ENCODE assay signal across 20 cellular contexts in genomic region chr1:90381598-90381997, GRCh38.
"Had no signal": no experiment of that assay in that cellular context is flagged by ENCODE, and none has a peak within 500 bp of the region (broad histone marks: within the 10 kb centered on the region; RNA-seq: fewer than 3 reads in every experiment).

No MANE protein-coding gene starts in this region.

- H3K27me3 Mint-ChIP-seq: T-cell had no signal

- H3K9me3 Mint-ChIP-seq: T-cell had no signal

- ATAC-seq: HepG2, Panc1, PC-3, T-cell had no signal

- H3K36me3 Mint-ChIP-seq: T-cell had no signal

- H3K27ac ChIP-seq: RWPE1 had no signal

- H3K4me1 Mint-ChIP-seq: T-cell had no signal

- H3K9me3 ChIP-seq: SK-N-SH had no signal

- H3K27ac Mint-ChIP-seq: T-cell had no signal

- DNase-seq: IMR-90; Karpas-422; KG1; MM.1S; NCI-H1092 treated with DMSO at 0.1 percent for 48 hours; NCI-H1436 treated with DMSO at 0.1 percent for 48 hours; NCI-H1694; NCI-H187 treated with DMSO at 0.1 percent for 48 hours; NCI-H2029 treated with DMSO at 0.1 percent for 48 hours; NCI-H2227 treated with DMSO at 0.1 percent for 48 hours; NCI-H526; NK-92 treated with Interleukin-12 subunit alpha and Interleukin-12 subunit beta, amount 100 ng/mL, for 24 hours; PC-3; SHP77; SK-N-SH; SW 1271; T-cell had no signal

- H3K4me3 Mint-ChIP-seq: T-cell had no signal
